In the genomic region with DNA sequence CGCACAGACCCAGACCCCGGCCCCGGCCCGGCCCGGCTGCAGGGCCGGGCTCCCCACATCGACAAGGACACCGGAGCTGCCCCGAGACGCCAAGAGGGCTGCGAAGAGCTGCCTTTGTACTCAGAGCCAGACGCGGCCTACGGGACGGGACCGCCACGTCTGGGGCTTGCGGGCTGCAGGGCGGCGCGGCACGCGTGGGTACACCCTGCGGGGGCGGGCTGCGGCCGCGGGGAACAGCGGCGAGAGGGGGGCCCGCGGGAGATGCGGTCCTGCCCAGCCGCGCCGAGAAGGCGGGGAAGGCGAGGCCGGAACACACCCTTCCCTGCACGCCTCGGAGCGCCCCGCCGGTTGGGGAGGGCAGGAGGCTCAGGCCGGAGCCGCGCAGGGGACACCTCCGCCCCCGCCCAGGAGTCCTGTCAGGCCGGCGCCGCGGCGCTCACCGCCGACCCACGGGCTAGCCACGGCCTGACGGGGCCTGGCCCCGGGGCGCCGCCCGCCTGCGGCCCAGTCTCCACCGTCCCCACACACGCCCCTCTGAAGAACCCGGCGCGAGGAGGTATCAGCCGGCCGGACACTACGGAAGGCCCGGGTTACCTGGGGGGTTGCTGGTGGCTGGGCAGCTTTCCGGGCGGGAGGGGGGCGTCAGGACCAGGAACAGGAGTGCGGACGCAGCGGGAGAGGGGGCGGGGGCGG, we compare ENCODE assay signal across 8 cellular contexts. TPM values are rescaled to one million over a fixed set of nuclear protein-coding genes. Genes with fewer than 3 reads are reported as not detected.
DNase-seq lines count a peak whose midpoint lies in the region; ATAC-seq and TF ChIP-seq lines count a peak whose summit lies in the region.

No MANE protein-coding gene starts in this region.

- peak; percentile 10 for ATAC-seq in GM21786 (IDR thresholded peaks at IDR 0.05; ENCODE audit: unreplicated experiment)

- H3K27me3 ChIP-seq in neutrophil = no peaks in the 10 kb centered on the region
- H3K27me3 ChIP-seq in tibial artery = no peaks in the 10 kb centered on the region

- TF ChIP-seq CTCF in fibroblast of the aortic adventitia (IDR thresholded peaks at IDR 0.05; ENCODE audit: insufficient read depth, low read length) (no peak), neutrophil (IDR thresholded peaks at IDR 0.05) (no peak), tibial artery (IDR thresholded peaks at IDR 0.05) (no peak)

- intact Hi-C loops in tibial artery (cut with DNase I; ENCODE audit: low total_unique reads) = no loop called here

- no peaks in the 10 kb centered on the region for H3K36me3 ChIP-seq in neutrophil
- no peaks in the 10 kb centered on the region for H3K36me3 ChIP-seq in tibial artery

- peaks cover 50 to 55% of the 10 kb centered on the region in 2 experiments for H3K4me1 ChIP-seq in neutrophil (ENCODE audit: control insufficient read depth in 1 of 2, insufficient read depth in 1 of 2, low read depth in 1 of 2, low read length in 1 of 2)
- peaks cover 0 to 50% (median 22%) of the 10 kb centered on the region in 4 donors for H3K4me1 ChIP-seq in tibial artery

- peak overlapping the region; percentile 95 for H3K27ac ChIP-seq in neutrophil
- H3K27ac ChIP-seq in tibial artery = peak overlapping the region; percentile 97 to 98

- H3K9me3 ChIP-seq in neutrophil (no peaks in the 10 kb centered on the region), tibial artery (no peaks in the 10 kb centered on the region)

- DNase-seq in Daoy (ENCODE audit: low read depth) (peak; percentile 56), NAMALWA (ENCODE audit: low spot score) (peak; percentile 41), fibroblast of the aortic adventitia (ENCODE audit: low read depth) (no peak), tibial artery (peak in 1 of 2 donors; percentile 24), NCI-H1048 (lab: John Stamatoyannopoulos, UW) (no peak)
- peak; percentile 52 to 64 for DNase-seq in activated T-cell treated with anti-CD3 and anti-CD28 coated beads, Interleukin-2, amount 50 U/mL, for 48 hours

- H3K4me3 ChIP-seq in fibroblast of the aortic adventitia (ENCODE audit: low read depth, low read length) = peak overlapping the region; percentile 85
- peak overlapping the region; percentile 86 to 88 for H3K4me3 ChIP-seq in neutrophil (ENCODE audit: low read depth in 1 of 2, low read length in 1 of 2)
- H3K4me3 ChIP-seq in tibial artery = peak overlapping the region; percentile 92 to 99

RNA-seq across cellular contexts. Expression of a gene that starts 0.5 kb away (rescaled TPM):
- total RNA-seq in Daoy (2014; rRNA removed; shearing (Covaris generic)) = 25.4 and 27.6 TPM in 2 replicates
- 24.0 and 47.8 TPM in 2 replicates for total RNA-seq in fibroblast of the aortic adventitia (ENCODE audit: low replicate concordance)

Comparison
In these comparisons a context has a peak if more than half of its experiments do, and no peak if none do; other contexts are left out.
1. DNase-seq: peak in Daoy (single experiment), NAMALWA (single experiment) and activated T-cell treated with anti-CD3 and anti-CD28 coated beads, Interleukin-2, amount 50 U/mL, for 48 hours (2 of 2); none in fibroblast of the aortic adventitia (single experiment) and NCI-H1048 (single experiment).
2. Peak in every context shown above with its lines, with median percentiles within 50 percentile points of each other: H3K4me3 ChIP-seq.